ENCODE assay signal across 20 cellular contexts in genomic region chr4:174107749-174108354, GRCh38.
A peak's percentile ranks its signal among the peaks of the same experiment; 100 is the strongest.
DNase-seq lines count a peak whose midpoint lies in the region; ATAC-seq and TF ChIP-seq lines count a peak whose summit lies in the region.
"Had no signal": no experiment of that assay in that cellular context is flagged by ENCODE, and none has a peak within 500 bp of the region (broad histone marks: within the 10 kb centered on the region; RNA-seq: fewer than 3 reads in every experiment).

No MANE protein-coding gene starts in this region.

- CTCF ChIA-PET in GM10248 (lab: Yijun Ruan, JAX): interaction anchor here (1.6 kb wide), 1 partner anchor 9 kb away, joined by 4 read pairs; no protein-coding TSS in a partner anchor

- no peaks in the 10 kb centered on the region for H3K9me3 ChIP-seq in H9 (ENCODE audit: control insufficient read depth, low read depth, low read length)
- no peaks in the 10 kb centered on the region for H3K9me3 ChIP-seq in SK-N-MC (ENCODE audit: low read depth, low read length)
- H3K9me3 ChIP-seq: colonic mucosa, heart right ventricle, Peyer's patch, SK-N-SH had no signal

- DNase-seq in H9 (peak; percentile 38), SK-N-MC (ENCODE audit: low read depth, low spot score) (peak; percentile 62), GM10248 (ENCODE audit: extremely low spot score) (no peak), chondrocyte (ENCODE audit: low spot score) (no peak)
- DNase-seq: activated CD4-positive, alpha-beta T cell treated with anti-CD3 and anti-CD28 coated beads, Interleukin-2, amount 50 U/mL, for 1 hour; activated naive CD8-positive, alpha-beta T cell treated with anti-CD3 and anti-CD28 coated beads, Interleukin-2, amount 10 ng/mL, durations not matched to agents 7 days and 5 days; colonic mucosa; DND-41; heart right ventricle; HFFc6; NCI-H1436 treated with DMSO at 0.1 percent for 48 hours; NCI-H2171; Peyer's patch; SK-N-SH; stimulated activated CD4-positive, alpha-beta T cell treated with anti-CD3 and anti-CD28 coated beads, Interleukin-4, amount 100 ng/mL, for 1 hour had no signal

- H3K27me3 ChIP-seq in H9 (ENCODE audit: insufficient read depth, low read length) (no peaks in the 10 kb centered on the region), rectal smooth muscle tissue (ENCODE audit: control insufficient read depth, insufficient read depth, low read length) (no peaks in the 10 kb centered on the region)
- H3K27me3 ChIP-seq: colonic mucosa, Peyer's patch had no signal

- no peaks in the 10 kb centered on the region for H3K23me2 ChIP-seq in H9 (ENCODE audit: insufficient read length, low read depth, low read length, poor library complexity, severe bottlenecking)

- no peaks in the 10 kb centered on the region for H3K79me2 ChIP-seq in H9 (ENCODE audit: insufficient read depth, low read length)

- H3K4ac ChIP-seq in H9 (ENCODE audit: low read depth, low read length): no peak overlapping the region

- intact Hi-C loops in dendritic cell treated with granulocyte-macrophage colony-stimulating factor and Interleukin-4, amounts not matched to agents 40 ng/mL and 50 ng/mL, for 4 days (cut with micrococcal nuclease): no loop called here

- H3K4me1 Mint-ChIP-seq in H9: peaks cover 8 to 9% of the 10 kb centered on the region in 2 experiments
- peaks cover 22% of the 10 kb centered on the region for H3K4me1 Mint-ChIP-seq in dendritic cell treated with granulocyte-macrophage colony-stimulating factor and Interleukin-4, amounts not matched to agents 40 ng/mL and 50 ng/mL, for 4 days (ENCODE audit: low read depth)
- no peaks in the 10 kb centered on the region for H3K4me1 Mint-ChIP-seq in chondrocyte (ENCODE audit: low read depth)
- H3K4me1 Mint-ChIP-seq: activated naive CD8-positive, alpha-beta T cell treated with anti-CD3 and anti-CD28 coated beads, Interleukin-2, amount 10 ng/mL, durations not matched to agents 7 days and 5 days had no signal

- H3K14ac ChIP-seq in H9 (ENCODE audit: insufficient read depth, low read length): no peak overlapping the region

- ATAC-seq in GM21360 (IDR thresholded peaks at IDR 0.05; ENCODE audit: unreplicated experiment): no peak
- ATAC-seq: heart right ventricle, HepG2 had no signal

- no peak overlapping the region for H2BK120ac ChIP-seq in H9 (ENCODE audit: low read depth, low read length, poor library complexity, severe bottlenecking)

- H3K9ac ChIP-seq in H9 (ENCODE audit: extremely low read depth, insufficient read length, low read length) (no peak overlapping the region), SK-N-MC (ENCODE audit: insufficient read length) (no peak overlapping the region), rectal smooth muscle tissue (ENCODE audit: low read length) (no peak overlapping the region)
- H3K9ac ChIP-seq: SK-N-SH had no signal

- H2BK5ac ChIP-seq in H9 (ENCODE audit: insufficient read length, low read length): no peak overlapping the region

- no peak overlapping the region for H4K8ac ChIP-seq in H9 (replicated peaks; ENCODE audit: insufficient read length, low read depth, low read length)

- H4K20me1 ChIP-seq in H9 (ENCODE audit: control insufficient read depth, insufficient read depth, insufficient read length): no peaks in the 10 kb centered on the region

- no CpG with 5 or more reads among the region's 6 CpGs for WGBS in H9 (ENCODE audit: extremely low coverage, insufficient read length, low lambda C conversion rate)

- H3K27me3 Mint-ChIP-seq in H9 (ENCODE audit: low read depth) (no peaks in the 10 kb centered on the region), chondrocyte (ENCODE audit: low read depth) (peaks cover 31% of the 10 kb centered on the region)
- peaks cover 2% of the 10 kb centered on the region for H3K27me3 Mint-ChIP-seq in dendritic cell treated with granulocyte-macrophage colony-stimulating factor and Interleukin-4, amounts not matched to agents 40 ng/mL and 50 ng/mL, for 4 days

- no peak overlapping the region for H3K23ac ChIP-seq in H9 (ENCODE audit: insufficient read length, low read depth, low read length)

- H2AFZ ChIP-seq in H9 (ENCODE audit: low read length): no peak overlapping the region

- no peak overlapping the region for H2AK5ac ChIP-seq in H9 (ENCODE audit: insufficient read length, low read length)

- H3K18ac ChIP-seq in H9 (ENCODE audit: insufficient read length, low read depth, low read length): no peak overlapping the region

- H3K27ac Mint-ChIP-seq in H9 (no peak overlapping the region), chondrocyte (ENCODE audit: unreplicated experiment) (no peak overlapping the region)
- peak overlapping the region; percentile 1 for H3K27ac Mint-ChIP-seq in dendritic cell treated with granulocyte-macrophage colony-stimulating factor and Interleukin-4, amounts not matched to agents 40 ng/mL and 50 ng/mL, for 4 days
- H3K27ac Mint-ChIP-seq: activated naive CD8-positive, alpha-beta T cell treated with anti-CD3 and anti-CD28 coated beads, Interleukin-2, amount 10 ng/mL, durations not matched to agents 7 days and 5 days; brain; HFFc6 had no signal

- no peak overlapping the region for H4K91ac ChIP-seq in H9 (ENCODE audit: insufficient read length, low read depth, low read length)

- H3K9me3 Mint-ChIP-seq in H9: no peaks in the 10 kb centered on the region
- no peaks in the 10 kb centered on the region for H3K9me3 Mint-ChIP-seq in dendritic cell treated with granulocyte-macrophage colony-stimulating factor and Interleukin-4, amounts not matched to agents 40 ng/mL and 50 ng/mL, for 4 days
- no peaks in the 10 kb centered on the region for H3K9me3 Mint-ChIP-seq in chondrocyte (ENCODE audit: low read depth)
- H3K9me3 Mint-ChIP-seq: activated naive CD8-positive, alpha-beta T cell treated with anti-CD3 and anti-CD28 coated beads, Interleukin-2, amount 10 ng/mL, durations not matched to agents 7 days and 5 days; brain; HFFc6 had no signal

- H3K27ac ChIP-seq in H9 (ENCODE audit: insufficient read length, low read depth, low read length): no peak overlapping the region
- no peak overlapping the region; the same call in 1 of the 2 replicates for H3K27ac ChIP-seq in SK-N-MC
- H3K27ac ChIP-seq in rectal smooth muscle tissue (ENCODE audit: low read depth, low read length): peak overlapping the region; percentile 46
- H3K27ac ChIP-seq: colonic mucosa, heart right ventricle, Peyer's patch had no signal

- no peaks in the 10 kb centered on the region for H3K79me1 ChIP-seq in H9 (ENCODE audit: insufficient read depth, low read depth, low read length, poor library complexity, severe bottlenecking)

- H3K4me3 Mint-ChIP-seq in H9 (no peak overlapping the region), chondrocyte (ENCODE audit: unreplicated experiment) (no peak overlapping the region)
- H3K4me3 Mint-ChIP-seq in dendritic cell treated with granulocyte-macrophage colony-stimulating factor and Interleukin-4, amounts not matched to agents 40 ng/mL and 50 ng/mL, for 4 days: peak overlapping the region; percentile 47
- H3K4me3 Mint-ChIP-seq: activated naive CD8-positive, alpha-beta T cell treated with anti-CD3 and anti-CD28 coated beads, Interleukin-2, amount 10 ng/mL, durations not matched to agents 7 days and 5 days; brain; HFFc6 had no signal

- H3K56ac ChIP-seq in H9 (ENCODE audit: insufficient read length, low read depth, low read length): no peak overlapping the region

- no peak overlapping the region for H4K5ac ChIP-seq in H9 (ENCODE audit: insufficient read length, low read depth, low read length)

- no peak overlapping the region for H3T11ph ChIP-seq in H9 (ENCODE audit: low read length)

- no peaks in the 10 kb centered on the region for H3K36me3 ChIP-seq in SK-N-MC (ENCODE audit: insufficient read depth, low read length)
- no peaks in the 10 kb centered on the region for H3K36me3 ChIP-seq in rectal smooth muscle tissue (ENCODE audit: control insufficient read depth, insufficient read depth, low read length)
- H3K36me3 ChIP-seq: colonic mucosa, heart right ventricle, Peyer's patch had no signal

- H2BK12ac ChIP-seq in H9 (ENCODE audit: insufficient read length, low read depth, low read length): no peak overlapping the region

- H3K36me3 Mint-ChIP-seq in H9 (ENCODE audit: insufficient read depth in 1 of 3, low read depth in 3 of 3) (no peaks in the 10 kb centered on the region), chondrocyte (ENCODE audit: low read depth) (no peaks in the 10 kb centered on the region)
- H3K36me3 Mint-ChIP-seq in dendritic cell treated with granulocyte-macrophage colony-stimulating factor and Interleukin-4, amounts not matched to agents 40 ng/mL and 50 ng/mL, for 4 days (ENCODE audit: low read depth): no peaks in the 10 kb centered on the region
- H3K36me3 Mint-ChIP-seq: activated naive CD8-positive, alpha-beta T cell treated with anti-CD3 and anti-CD28 coated beads, Interleukin-2, amount 10 ng/mL, durations not matched to agents 7 days and 5 days; brain had no signal

- POLR2A ChIA-PET in GM10248 (lab: Yijun Ruan, JAX): no interaction called here

- H3K4me1 ChIP-seq in H9 (ENCODE audit: insufficient read depth, low read length) (no peaks in the 10 kb centered on the region), rectal smooth muscle tissue (ENCODE audit: control insufficient read depth, insufficient read depth, low read length) (peaks cover 12% of the 10 kb centered on the region)
- H3K4me1 ChIP-seq: colonic mucosa, Peyer's patch had no signal

- no peak overlapping the region for H2BK20ac ChIP-seq in H9 (ENCODE audit: low read depth, low read length, poor library complexity, severe bottlenecking)

- no peak; the same call in 2 of the 3 replicates for TF ChIP-seq CTCF in H9 (conservative IDR thresholded peaks at IDR 0.05)
- TF ChIP-seq CTCF in GM10248 (IDR thresholded peaks at IDR 0.05; ENCODE audit: control extremely low read depth, extremely low read depth, low read depth, missing control alignments): no peak
- no peak for TF ChIP-seq CTCF in chondrocyte (IDR thresholded peaks at IDR 0.05)

- H3K4me3 ChIP-seq in SK-N-MC (peak overlapping the region; percentile 13; the same call in 1 of the 2 replicates), rectal smooth muscle tissue (ENCODE audit: low read length) (no peak overlapping the region)
- H3K4me3 ChIP-seq: colonic mucosa, heart right ventricle, Peyer's patch had no signal

- H2BK15ac ChIP-seq in H9 (ENCODE audit: low read depth, low read length): no peak overlapping the region

- H3K4me2 ChIP-seq in H9 (ENCODE audit: insufficient read depth, insufficient read length, low read length): no peak overlapping the region
- H3K4me2 ChIP-seq: SK-N-SH had no signal

Comparison
In these comparisons a context has a peak if more than half of its experiments do, and no peak if none do; other contexts are left out.
1. DNase-seq: peak in H9 (single experiment) and SK-N-MC (single experiment); none in GM10248 (single experiment) and chondrocyte (single experiment).